ENCODE assay signal across 25 cellular contexts in genomic region chr14:44204061-44204815, GRCh38.
DNase-seq lines count a peak whose midpoint lies in the region; ATAC-seq, FAIRE-seq and TF ChIP-seq lines count a peak whose summit lies in the region.
"Had no signal": no experiment of that assay in that cellular context is flagged by ENCODE, and none has a peak within 500 bp of the region (broad histone marks: within the 10 kb centered on the region; RNA-seq: fewer than 3 reads in every experiment).

No MANE protein-coding gene starts in this region.

- H3K27ac ChIP-seq in cardiac muscle cell (peak overlapping the region; percentile 77), astrocyte (ENCODE audit: low read depth, low read length) (no peak overlapping the region)
- H3K27ac ChIP-seq: C4-2B, coronary artery, gastroesophageal sphincter had no signal

- H4K20me1 ChIP-seq in astrocyte (ENCODE audit: insufficient read depth, low read length) = no peaks in the 10 kb centered on the region

- H3K9ac ChIP-seq in astrocyte (ENCODE audit: low read length) = no peak overlapping the region

- no peaks in the 10 kb centered on the region for H3K36me3 Mint-ChIP-seq in astrocyte (ENCODE audit: low read depth, unreplicated experiment)
- H3K36me3 Mint-ChIP-seq: type B pancreatic cell had no signal

- H2AFZ ChIP-seq in astrocyte (ENCODE audit: low read depth, low read length) = no peak overlapping the region

- no peak for TF ChIP-seq CTCF in cardiac muscle cell (IDR thresholded peaks at IDR 0.05; ENCODE audit: low read depth, low read length)
- TF ChIP-seq CTCF in astrocyte (IDR thresholded peaks at IDR 0.05; ENCODE audit: insufficient read depth, low read depth, low read length) = no peak
- TF ChIP-seq CTCF in GM20000 (IDR thresholded peaks at IDR 0.05; ENCODE audit: extremely low read depth, missing control alignments) = no peak

- DNase-seq in cardiac muscle cell (ENCODE audit: low read depth in 1 of 2, low spot score in 1 of 2) = peak; percentile 68
- no peak for DNase-seq in left ventricle myocardium superior
- DNase-seq in astrocyte (ENCODE audit: low read depth) = no peak
- peak; percentile 9 for DNase-seq in iPS DF 19.7 (ENCODE audit: low read depth, low spot score)
- no peak for DNase-seq in GM20000 (ENCODE audit: low spot score)
- DNase-seq: activated CD4-positive, alpha-beta T cell treated with anti-CD3 and anti-CD28 coated beads for 36 hours; activated gamma-delta T cell treated with Interleukin-2 at 50 U/mL for 16 hours; anterior cingulate cortex; NCI-H1436; NCI-H345; NK-92 treated with Interleukin-12 subunit alpha and Interleukin-12 subunit beta, amount 100 ng/mL, for 24 hours; stimulated activated naive CD4-positive, alpha-beta T cell treated with Interleukin-2 at 50 U/mL for 16 hours had no signal

- H3K4me3 Mint-ChIP-seq in astrocyte (ENCODE audit: unreplicated experiment) = no peak overlapping the region
- H3K4me3 Mint-ChIP-seq: activated CD4-positive, alpha-beta T cell treated with anti-CD3 and anti-CD28 coated beads for 36 hours; nephron; T-helper 2 cell treated with Interferon-gamma antibody and Interleukin-4, amounts not matched to agents 5 μg/mL and 100 μg/mL, for 36 hours; type B pancreatic cell had no signal

- no peaks in the 10 kb centered on the region for H3K27me3 Mint-ChIP-seq in astrocyte (ENCODE audit: low read depth, unreplicated experiment)
- H3K27me3 Mint-ChIP-seq: activated CD4-positive, alpha-beta T cell treated with anti-CD3 and anti-CD28 coated beads for 36 hours; type B pancreatic cell had no signal

- H3K36me3 ChIP-seq in cardiac muscle cell (no peaks in the 10 kb centered on the region), astrocyte (ENCODE audit: insufficient read depth, low read length) (no peaks in the 10 kb centered on the region)
- H3K36me3 ChIP-seq: gastroesophageal sphincter, HAP-1 had no signal

- no peak overlapping the region for H3K4me2 ChIP-seq in astrocyte (ENCODE audit: low read length)

- FAIRE-seq in astrocyte (lab: Jason Lieb, UNC) = no peak
- FAIRE-seq: endothelial cell of umbilical vein, islet of Langerhans had no signal

- peak overlapping the region; percentile 81 for H3K27ac Mint-ChIP-seq in astrocyte (ENCODE audit: unreplicated experiment)
- H3K27ac Mint-ChIP-seq: activated CD4-positive, alpha-beta T cell treated with anti-CD3 and anti-CD28 coated beads for 36 hours; nephron; T-helper 2 cell treated with Interferon-gamma antibody and Interleukin-4, amounts not matched to agents 5 μg/mL and 100 μg/mL, for 36 hours; type B pancreatic cell had no signal

- peaks cover 18% of the 10 kb centered on the region for H3K4me1 Mint-ChIP-seq in astrocyte (ENCODE audit: low read depth, unreplicated experiment)
- H3K4me1 Mint-ChIP-seq: activated CD4-positive, alpha-beta T cell treated with anti-CD3 and anti-CD28 coated beads for 36 hours had no signal

- no peak overlapping the region for H3K4me3 ChIP-seq in cardiac muscle cell
- no peak overlapping the region for H3K4me3 ChIP-seq in astrocyte (ENCODE audit: insufficient read depth, low read depth, low read length)
- H3K4me3 ChIP-seq: coronary artery, gastroesophageal sphincter, HAP-1 had no signal

- no peaks in the 10 kb centered on the region for H3K9me3 ChIP-seq in cardiac muscle cell (ENCODE audit: low read depth)
- H3K9me3 ChIP-seq in astrocyte (ENCODE audit: insufficient read depth, low read depth, low read length) = no peaks in the 10 kb centered on the region
- H3K9me3 ChIP-seq: gastroesophageal sphincter, HAP-1 had no signal

- no peaks in the 10 kb centered on the region for H3K79me2 ChIP-seq in astrocyte (ENCODE audit: insufficient read depth, low read length)

- ATAC-seq in left ventricle myocardium superior = no peak
- no peak for ATAC-seq in SK-N-SH treated with all-trans-retinoic acid at 6 μM for 48 hours
- no peak for ATAC-seq in GM18907 (IDR thresholded peaks at IDR 0.05; ENCODE audit: unreplicated experiment)
- ATAC-seq in GM21360 (IDR thresholded peaks at IDR 0.05; ENCODE audit: unreplicated experiment) = no peak
- ATAC-seq: activated CD4-positive, alpha-beta T cell treated with anti-CD3 and anti-CD28 coated beads for 36 hours; gastroesophageal sphincter; Right ventricle myocardium inferior had no signal

- intact Hi-C loops in left ventricle myocardium superior (cut with micrococcal nuclease) = no loop called here

- H3K27me3 ChIP-seq in cardiac muscle cell = no peaks in the 10 kb centered on the region
- no peaks in the 10 kb centered on the region for H3K27me3 ChIP-seq in astrocyte (ENCODE audit: insufficient read depth, low read length)
- H3K27me3 ChIP-seq: gastroesophageal sphincter had no signal

- H3K4me1 ChIP-seq in cardiac muscle cell (ENCODE audit: low read depth) (peaks cover 16% of the 10 kb centered on the region), astrocyte (ENCODE audit: insufficient read depth, low read length) (no peaks in the 10 kb centered on the region)
- H3K4me1 ChIP-seq: gastroesophageal sphincter had no signal

- H3K9me3 Mint-ChIP-seq in astrocyte (ENCODE audit: unreplicated experiment) = no peaks in the 10 kb centered on the region
- H3K9me3 Mint-ChIP-seq: type B pancreatic cell had no signal

TF ChIP-seq in SK-N-SH treated with all-trans-retinoic acid at 6 μM for 48 hours, 23 proteins besides CTCF, POLR2A, EP300 and RAD21:
- TF ChIP-seq ESRRG (CRISPR knock-in tag; IDR thresholded peaks at IDR 0.05) = no peak
- TF ChIP-seq, protein P1, sequence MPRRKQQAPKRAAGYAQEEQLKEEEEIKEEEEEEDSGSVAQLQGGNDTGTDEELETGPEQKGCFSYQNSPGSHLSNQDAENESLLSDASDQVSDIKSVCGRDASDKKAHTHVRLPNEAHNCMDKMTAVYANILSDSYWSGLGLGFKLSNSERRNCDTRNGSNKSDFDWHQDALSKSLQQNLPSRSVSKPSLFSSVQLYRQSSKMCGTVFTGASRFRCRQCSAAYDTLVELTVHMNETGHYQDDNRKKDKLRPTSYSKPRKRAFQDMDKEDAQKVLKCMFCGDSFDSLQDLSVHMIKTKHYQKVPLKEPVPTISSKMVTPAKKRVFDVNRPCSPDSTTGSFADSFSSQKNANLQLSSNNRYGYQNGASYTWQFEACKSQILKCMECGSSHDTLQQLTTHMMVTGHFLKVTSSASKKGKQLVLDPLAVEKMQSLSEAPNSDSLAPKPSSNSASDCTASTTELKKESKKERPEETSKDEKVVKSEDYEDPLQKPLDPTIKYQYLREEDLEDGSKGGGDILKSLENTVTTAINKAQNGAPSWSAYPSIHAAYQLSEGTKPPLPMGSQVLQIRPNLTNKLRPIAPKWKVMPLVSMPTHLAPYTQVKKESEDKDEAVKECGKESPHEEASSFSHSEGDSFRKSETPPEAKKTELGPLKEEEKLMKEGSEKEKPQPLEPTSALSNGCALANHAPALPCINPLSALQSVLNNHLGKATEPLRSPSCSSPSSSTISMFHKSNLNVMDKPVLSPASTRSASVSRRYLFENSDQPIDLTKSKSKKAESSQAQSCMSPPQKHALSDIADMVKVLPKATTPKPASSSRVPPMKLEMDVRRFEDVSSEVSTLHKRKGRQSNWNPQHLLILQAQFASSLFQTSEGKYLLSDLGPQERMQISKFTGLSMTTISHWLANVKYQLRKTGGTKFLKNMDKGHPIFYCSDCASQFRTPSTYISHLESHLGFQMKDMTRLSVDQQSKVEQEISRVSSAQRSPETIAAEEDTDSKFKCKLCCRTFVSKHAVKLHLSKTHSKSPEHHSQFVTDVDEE (CRISPR knock-in tag; IDR thresholded peaks at IDR 0.05) = no peak
- no peak for TF ChIP-seq ZNF70 (CRISPR knock-in tag; IDR thresholded peaks at IDR 0.05)
- no peak for TF ChIP-seq GLIS3 (CRISPR knock-in tag; IDR thresholded peaks at IDR 0.05)
- TF ChIP-seq OSR1 (CRISPR knock-in tag; IDR thresholded peaks at IDR 0.05) = no peak
- no peak for TF ChIP-seq ZNF565 (CRISPR knock-in tag; conservative IDR thresholded peaks at IDR 0.05; ENCODE audit: low read depth)
- no peak for TF ChIP-seq ISL1 (CRISPR knock-in tag; IDR thresholded peaks at IDR 0.05)
- TF ChIP-seq TOX (CRISPR knock-in tag; IDR thresholded peaks at IDR 0.05; ENCODE audit: borderline replicate concordance) = no peak
- TF ChIP-seq SNAI2 (CRISPR knock-in tag; IDR thresholded peaks at IDR 0.05) = no peak
- TF ChIP-seq, protein P2, sequence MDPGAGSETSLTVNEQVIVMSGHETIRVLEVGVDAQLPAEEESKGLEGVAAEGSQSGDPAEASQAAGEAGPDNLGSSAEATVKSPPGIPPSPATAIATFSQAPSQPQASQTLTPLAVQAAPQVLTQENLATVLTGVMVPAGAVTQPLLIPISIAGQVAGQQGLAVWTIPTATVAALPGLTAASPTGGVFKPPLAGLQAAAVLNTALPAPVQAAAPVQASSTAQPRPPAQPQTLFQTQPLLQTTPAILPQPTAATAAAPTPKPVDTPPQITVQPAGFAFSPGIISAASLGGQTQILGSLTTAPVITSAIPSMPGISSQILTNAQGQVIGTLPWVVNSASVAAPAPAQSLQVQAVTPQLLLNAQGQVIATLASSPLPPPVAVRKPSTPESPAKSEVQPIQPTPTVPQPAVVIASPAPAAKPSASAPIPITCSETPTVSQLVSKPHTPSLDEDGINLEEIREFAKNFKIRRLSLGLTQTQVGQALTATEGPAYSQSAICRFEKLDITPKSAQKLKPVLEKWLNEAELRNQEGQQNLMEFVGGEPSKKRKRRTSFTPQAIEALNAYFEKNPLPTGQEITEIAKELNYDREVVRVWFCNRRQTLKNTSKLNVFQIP (CRISPR knock-in tag; IDR thresholded peaks at IDR 0.05; ENCODE audit: borderline replicate concordance, low read depth) = no peak
- no peak for TF ChIP-seq ZC3H10 (CRISPR knock-in tag; IDR thresholded peaks at IDR 0.05)
- no peak for TF ChIP-seq TCF4 (CRISPR knock-in tag; IDR thresholded peaks at IDR 0.05; ENCODE audit: borderline replicate concordance)
- TF ChIP-seq PPARA (CRISPR knock-in tag; IDR thresholded peaks at IDR 0.05; ENCODE audit: borderline replicate concordance) = no peak

Comparison
In these comparisons a context has a peak if more than half of its experiments do, and no peak if none do; other contexts are left out.
1. DNase-seq: peak in cardiac muscle cell (2 of 2) and iPS DF 19.7 (single experiment); none in left ventricle myocardium superior (single experiment), astrocyte (single experiment) and GM20000 (single experiment).